ENCODE assay signal across 18 cellular contexts in genomic region chr6:85551264-85551663, GRCh38. TPM values are rescaled to one million over a fixed set of nuclear protein-coding genes. Genes with fewer than 3 reads are reported as not detected.
DNase-seq lines count a peak whose midpoint lies in the region; ATAC-seq and TF ChIP-seq lines count a peak whose summit lies in the region.
"Had no signal": no experiment of that assay in that cellular context is flagged by ENCODE, and none has a peak within 500 bp of the region (broad histone marks: within the 10 kb centered on the region; RNA-seq: fewer than 3 reads in every experiment).

No MANE protein-coding gene starts in this region.

- no peaks in the 10 kb centered on the region for H3K36me3 ChIP-seq in A673 (ENCODE audit: insufficient read depth, low read length, poor library complexity, severe bottlenecking)
- H3K36me3 ChIP-seq in body of pancreas (replicated peaks in 1 of 2; ENCODE audit: insufficient read depth in 1 of 2, low read depth in 2 of 2) = no peaks in the 10 kb centered on the region

- H3K4me3 ChIP-seq in A673 (ENCODE audit: low read depth, low read length, poor library complexity, severe bottlenecking) (no peak overlapping the region), GM12864 (ENCODE audit: low read depth, low read length) (no peak overlapping the region), body of pancreas (no peak overlapping the region)
- H3K4me3 ChIP-seq: HAP-1, lung, suprapubic skin had no signal

- TF ChIP-seq POLR2A in body of pancreas (IDR thresholded peaks at IDR 0.05) = no peak

- ATAC-seq in body of pancreas (no peak), GM19395 (IDR thresholded peaks at IDR 0.05; ENCODE audit: unreplicated experiment) (no peak)
- ATAC-seq: sciatic nerve had no signal

- CTCF ChIA-PET in A673 (lab: Charles Lee) = no interaction called here

- no TSS peak for BruUV-seq in A673 (replicated peaks; lab: Mats Ljungman, UMichigan)

- TF ChIP-seq CTCF in A673 (conservative IDR thresholded peaks at IDR 0.05; ENCODE audit: low read depth, low read length) = no peak
- TF ChIP-seq CTCF in GM12864 (IDR thresholded peaks at IDR 0.05; ENCODE audit: low read depth, low read length, missing control alignments) = no peak
- TF ChIP-seq CTCF in body of pancreas (IDR thresholded peaks at IDR 0.05) = no peak

- POLR2A ChIA-PET in A673 (lab: Charles Lee; ENCODE audit: low non-redundant PET) = no interaction called here

- H3K27me3 ChIP-seq in A673 (replicated peaks; ENCODE audit: insufficient read depth, low read depth, low read length, poor library complexity) (no peaks in the 10 kb centered on the region), body of pancreas (no peaks in the 10 kb centered on the region)
- H3K27me3 ChIP-seq: suprapubic skin had no signal

- DNase-seq in A673 (ENCODE audit: low spot score) = peak; percentile 23
- DNase-seq in GM12864 (ENCODE audit: low read depth) = peak; percentile 8
- peak; percentile 10 for DNase-seq in RPMI7951 (ENCODE audit: low read depth)
- DNase-seq in foreskin melanocyte = peak; percentile 24
- DNase-seq in SHP77 treated with DMSO at 0.1 percent for 48 hours (lab: John Stamatoyannopoulos, UW) = no peak
- DNase-seq in body of pancreas = no peak
- no peak for DNase-seq in stimulated activated naive CD4-positive, alpha-beta T cell treated with Interleukin-2 at 50 U/mL for 16 hours (lab: John Stamatoyannopoulos, UW)
- DNase-seq: activated CD4-positive, alpha-beta T cell treated with anti-CD3 and anti-CD28 coated beads, Interleukin-2, amount 50 U/mL, for 4 hours; AML-193; cerebellar nuclear complex; foreskin fibroblast; NCI-H1092; stimulated activated CD4-positive, alpha-beta T cell treated with anti-CD3 and anti-CD28 coated beads, Interleukin-2, amount 100 ng/mL, for 24 hours had no signal

- H3K27ac ChIP-seq in A673 (ENCODE audit: low read depth, low read length, poor library complexity, severe bottlenecking) (no peak overlapping the region), body of pancreas (no peak overlapping the region)
- H3K27ac ChIP-seq: suprapubic skin had no signal

- H3K9me3 ChIP-seq in A673 (ENCODE audit: low read depth, low read length, poor library complexity, severe bottlenecking) (no peaks in the 10 kb centered on the region), body of pancreas (no peaks in the 10 kb centered on the region)
- H3K9me3 ChIP-seq: HAP-1, suprapubic skin had no signal

- intact Hi-C loops in A673 (cut with micrococcal nuclease; ENCODE audit: unreplicated experiment) (no loop called here), body of pancreas (cut with DNase I) (no loop called here)

- H3K4me1 ChIP-seq in A673 (ENCODE audit: insufficient read depth, low read length, poor library complexity, severe bottlenecking) = no peaks in the 10 kb centered on the region
- H3K4me1 ChIP-seq in body of pancreas = no peaks in the 10 kb centered on the region
- H3K4me1 ChIP-seq: HAP-1, suprapubic skin had no signal

- 73 to 81% methylated on average over 1 of the region's 1 CpG for WGBS in body of pancreas, 2 donors

RNA-seq across cellular contexts. Expression of gene SNX14, which starts 42.4 kb away (rescaled TPM):
- total RNA-seq in A673 (2021) = 30.4 and 36.3 TPM in 2 replicates
- total RNA-seq in RPMI7951 (2014; rRNA removed; shearing (Covaris generic)) = 133 and 182 TPM in 2 replicates
- 10 to 100 TPM; 41.8 to 68.6 TPM for total RNA-seq in body of pancreas

Comparison
In these comparisons a context has a peak if more than half of its experiments do, and no peak if none do; other contexts are left out.
1. DNase-seq: peak in A673 (single experiment), GM12864 (single experiment), RPMI7951 (single experiment) and foreskin melanocyte (single experiment); none in SHP77 treated with DMSO at 0.1 percent for 48 hours (single experiment), body of pancreas (0 of 4) and stimulated activated naive CD4-positive, alpha-beta T cell treated with Interleukin-2 at 50 U/mL for 16 hours (single experiment).